Comparison of ENCODE assay signal across 13 cellular contexts in genomic region chr10:33209777-33210176, GRCh38.
A peak's percentile ranks its signal among the peaks of the same experiment; 100 is the strongest.
DNase-seq lines count a peak whose midpoint lies in the region; ATAC-seq and TF ChIP-seq lines count a peak whose summit lies in the region.
"Had no signal": no experiment of that assay in that cellular context is flagged by ENCODE, and none has a peak within 500 bp of the region (broad histone marks: within the 10 kb centered on the region; RNA-seq: fewer than 3 reads in every experiment).

No MANE protein-coding gene starts in this region.

- intact Hi-C loops in left ventricle myocardium inferior (cut with micrococcal nuclease) (no loop called here), Right ventricle myocardium superior (cut with DNase I) (no loop called here), Panc1 (cut with micrococcal nuclease; ENCODE audit: unreplicated experiment) (no loop called here)

- H3K4me2 ChIP-seq in mesenchymal stem cell (ENCODE audit: low read length, poor library complexity, severe bottlenecking), result no peak overlapping the region

- no peak overlapping the region for H3K23ac ChIP-seq in mesenchymal stem cell (ENCODE audit: low read length in 2 of 2)

- H2AFZ ChIP-seq in mesenchymal stem cell (ENCODE audit: low read depth, low read length), result no peak overlapping the region

- no peak overlapping the region for H2BK12ac ChIP-seq in mesenchymal stem cell (ENCODE audit: low read length in 2 of 2)

- H3K27ac ChIP-seq in left ventricle myocardium inferior (replicated peaks) (peak overlapping the region; percentile 76), Panc1 (ENCODE audit: low read length) (peak overlapping the region; percentile 29; the same call in 1 of the 2 replicates), mesenchymal stem cell (ENCODE audit: low read length, poor library complexity, severe bottlenecking) (no peak overlapping the region)

- DNase-seq in left ventricle myocardium inferior (no peak), Right ventricle myocardium superior (no peak), Panc1 (ENCODE audit: low read depth, low spot score) (no peak), mesenchymal stem cell (no peak), GM13976 (ENCODE audit: low spot score) (no peak), HEK293T (ENCODE audit: extremely low spot score) (no peak)
- DNase-seq: C1 segment of cervical spinal cord; CD4-positive, alpha-beta T cell; DMS79; HCEC 1CT; IMR-90; KBM-7 had no signal

- H3K18ac ChIP-seq in mesenchymal stem cell (ENCODE audit: low read depth in 1 of 2, low read length in 2 of 2), result no peak overlapping the region

- H2BK5ac ChIP-seq in mesenchymal stem cell (ENCODE audit: low read depth, low read length, poor library complexity, severe bottlenecking), result no peak overlapping the region

- no peak overlapping the region for H3K9ac ChIP-seq in mesenchymal stem cell (ENCODE audit: low read length)

- no peak overlapping the region for H3K14ac ChIP-seq in mesenchymal stem cell (ENCODE audit: low read length in 2 of 2)

- H3K9me3 ChIP-seq in left ventricle myocardium inferior (replicated peaks) (no peaks in the 10 kb centered on the region), Panc1 (ENCODE audit: control insufficient read depth, insufficient read depth, low read depth, low read length) (no peaks in the 10 kb centered on the region), mesenchymal stem cell (ENCODE audit: control insufficient read depth, low read length) (no peaks in the 10 kb centered on the region)

- ATAC-seq in Right ventricle myocardium superior (ENCODE audit: poor library complexity) (no peak), Panc1 (no peak), HG03442 (IDR thresholded peaks at IDR 0.05; ENCODE audit: unreplicated experiment) (no peak)

- H3K36me3 ChIP-seq in left ventricle myocardium inferior, result peaks cover 99% of the 10 kb centered on the region
- no peaks in the 10 kb centered on the region; the same call in 1 of the 2 replicates for H3K36me3 ChIP-seq in Panc1 (ENCODE audit: control insufficient read depth, insufficient read depth, low read length)
- H3K36me3 ChIP-seq in mesenchymal stem cell (ENCODE audit: control insufficient read depth in 1 of 2, insufficient read depth in 2 of 2, low read depth in 1 of 2, low read length in 2 of 2), result peaks cover 36 to 95% of the 10 kb centered on the region in 2 experiments

- H3K27me3 ChIP-seq in left ventricle myocardium inferior (ENCODE audit: low read depth) (no peaks in the 10 kb centered on the region), Panc1 (ENCODE audit: control insufficient read depth, insufficient read depth, low read length) (no peaks in the 10 kb centered on the region), mesenchymal stem cell (ENCODE audit: control insufficient read depth in 1 of 2, insufficient read depth in 1 of 2, low read length in 2 of 2) (no peaks in the 10 kb centered on the region)

- H3K4me3 ChIP-seq in left ventricle myocardium inferior, result no peak overlapping the region
- H3K4me3 ChIP-seq in Panc1 (ENCODE audit: low read depth in 2 of 2, low read length in 2 of 2), result no peak overlapping the region
- no peak overlapping the region for H3K4me3 ChIP-seq in mesenchymal stem cell (ENCODE audit: insufficient read depth in 1 of 2, low read depth in 1 of 2, low read length in 2 of 2)

- no peak overlapping the region for H2BK15ac ChIP-seq in mesenchymal stem cell (ENCODE audit: low read depth, poor library complexity, severe bottlenecking)

- CTCF ChIA-PET in Panc1 (lab: Charles Lee), result no interaction called here
- CTCF ChIA-PET in HEK293T (lab: Yijun Ruan, JAX), result no interaction called here

- no peak overlapping the region for H2BK120ac ChIP-seq in mesenchymal stem cell (ENCODE audit: low read depth, low read length)

- WGBS in mesenchymal stem cell, result 93% methylated on average over 2 of the region's 3 CpGs

- H3K4me1 ChIP-seq in left ventricle myocardium inferior, result peaks cover 62% of the 10 kb centered on the region
- no peaks in the 10 kb centered on the region for H3K4me1 ChIP-seq in Panc1 (ENCODE audit: control insufficient read depth, insufficient read depth, low read length)
- peaks cover 3% of the 10 kb centered on the region for H3K4me1 ChIP-seq in mesenchymal stem cell (ENCODE audit: control insufficient read depth, insufficient read depth, low read depth, low read length)

- in situ Hi-C loops in Panc1 (cut with HindIII; ENCODE audit: low pct_unique_long_range_greater_than_20kb, low sequenced_read_pairs), result no loop called here
- in situ Hi-C loops in GM13976 (cut with MboI; ENCODE audit: low sequenced_read_pairs, unreplicated experiment), result no loop called here

- H3K79me1 ChIP-seq in mesenchymal stem cell (replicated peaks; ENCODE audit: low read length, poor library complexity, severe bottlenecking), result peaks cover 12% of the 10 kb centered on the region

- TF ChIP-seq CTCF in left ventricle myocardium inferior (IDR thresholded peaks at IDR 0.05; ENCODE audit: borderline replicate concordance) (no peak), Panc1 (IDR thresholded peaks at IDR 0.05) (no peak), GM13976 (IDR thresholded peaks at IDR 0.05; ENCODE audit: borderline replicate concordance, control extremely low read depth, extremely low read depth, insufficient read depth, missing control alignments) (no peak)

- H3K4ac ChIP-seq in mesenchymal stem cell (ENCODE audit: low read depth in 1 of 2, low read length in 2 of 2), result no peak overlapping the region

- peak overlapping the region; percentile 21 for H2AK5ac ChIP-seq in mesenchymal stem cell (ENCODE audit: low read length, severe bottlenecking)

- POLR2A ChIA-PET in Panc1 (lab: Charles Lee) (no interaction called here), HEK293T (lab: Yijun Ruan, JAX) (no interaction called here)

- no peak overlapping the region for H4K91ac ChIP-seq in mesenchymal stem cell (ENCODE audit: low read length)

- no peak overlapping the region for H4K8ac ChIP-seq in mesenchymal stem cell (ENCODE audit: low read length)

- BruUV-seq in Panc1 (replicated peaks; lab: Mats Ljungman, UMichigan), result no TSS peak

TF ChIP-seq in HEK293T, 16 proteins besides CTCF, POLR2A, EP300 and RAD21:
- TF ChIP-seq CTBP1 (IDR thresholded peaks at IDR 0.05; ENCODE audit: borderline replicate concordance) (no peak), FOXM1 (IDR thresholded peaks at IDR 0.05; ENCODE audit: borderline replicate concordance) (no peak), PKNOX1 (IDR thresholded peaks at IDR 0.05) (no peak), NFRKB (IDR thresholded peaks at IDR 0.05) (no peak), LEF1 (IDR thresholded peaks at IDR 0.05; ENCODE audit: borderline replicate concordance) (no peak), HDGF (IDR thresholded peaks at IDR 0.05; ENCODE audit: borderline replicate concordance) (no peak), FOXA1 (IDR thresholded peaks at IDR 0.05) (no peak), ELF4 (IDR thresholded peaks at IDR 0.05) (no peak), L3MBTL2 (conservative IDR thresholded peaks at IDR 0.05) (no peak), SP1 (IDR thresholded peaks at IDR 0.05) (no peak)
